8 cellular contexts compared by ENCODE assay signal in the genomic region with DNA sequence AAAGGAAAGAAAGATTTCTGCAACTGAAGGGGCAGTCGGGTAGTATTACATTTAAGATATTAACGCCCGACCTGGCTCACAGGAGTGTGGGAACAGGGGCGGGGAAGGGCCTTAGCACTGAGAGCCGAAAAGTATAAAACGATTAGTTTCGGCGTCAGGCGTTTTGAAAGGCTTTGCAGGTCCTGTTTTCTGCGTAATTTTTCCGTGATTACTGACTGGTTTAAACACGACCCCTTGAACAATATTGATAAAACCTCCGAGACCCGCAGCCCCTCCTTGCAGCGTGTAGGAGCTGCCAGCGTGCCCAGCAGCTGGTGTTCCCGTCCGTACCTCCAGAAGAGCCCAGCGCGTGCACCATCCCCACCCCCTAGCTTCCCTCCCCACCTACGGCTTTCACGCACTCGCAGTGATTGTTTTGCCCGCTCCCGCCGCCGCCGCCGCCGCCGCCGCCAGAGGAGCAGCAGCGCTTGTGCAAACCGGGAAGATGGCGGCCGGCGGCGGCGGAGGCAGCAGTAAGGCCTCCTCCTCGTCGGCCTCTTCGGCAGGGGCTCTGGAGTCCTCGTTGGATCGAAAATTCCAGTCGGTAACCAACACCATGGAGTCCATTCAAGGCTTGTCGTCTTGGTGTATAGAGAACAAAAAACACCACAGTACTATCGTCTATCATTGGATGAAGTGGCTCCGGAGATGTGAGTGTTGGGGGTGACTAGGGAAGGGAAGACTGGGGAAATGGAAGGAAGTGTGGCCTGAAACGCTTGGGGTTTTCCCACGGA. TPM values are rescaled to one million over a fixed set of nuclear protein-coding genes. Genes with fewer than 3 reads are reported as not detected.
A peak's percentile ranks its signal among the peaks of the same experiment; 100 is the strongest.
DNase-seq lines count a peak whose midpoint lies in the region; ATAC-seq, FAIRE-seq and TF ChIP-seq lines count a peak whose summit lies in the region.

No MANE protein-coding gene starts in this region.

- H3K79me2 ChIP-seq in DND-41 (ENCODE audit: insufficient read depth, low read length): peaks cover 55% of the 10 kb centered on the region
- peaks cover 47% of the 10 kb centered on the region for H3K79me2 ChIP-seq in astrocyte (ENCODE audit: insufficient read depth, low read length)

- no peaks in the 10 kb centered on the region for H3K9me3 Mint-ChIP-seq in astrocyte (ENCODE audit: unreplicated experiment)

- peak; percentile 83 for DNase-seq in DND-41
- DNase-seq in NCI-H1930 (lab: John Stamatoyannopoulos, UW): peak; percentile 79 to 83
- peak; percentile 75 for DNase-seq in T-helper 9 cell
- DNase-seq in astrocyte (ENCODE audit: low read depth): peak; percentile 51
- DNase-seq in hippocampal formation (lab: John Stamatoyannopoulos, UW): peak; percentile 68 to 74
- no peak for DNase-seq in retinal pigment epithelial cell (ENCODE audit: low read depth)

- H3K9ac ChIP-seq in DND-41 (ENCODE audit: low read depth, low read length) (peak overlapping the region; percentile 87), astrocyte (ENCODE audit: low read length) (peak overlapping the region; percentile 96)

- peak overlapping the region; percentile 76 for H3K27ac Mint-ChIP-seq in astrocyte (ENCODE audit: unreplicated experiment)

- H3K9me3 ChIP-seq in DND-41 (ENCODE audit: insufficient read depth, low read length, severe bottlenecking) (no peaks in the 10 kb centered on the region), astrocyte (ENCODE audit: insufficient read depth, low read depth, low read length) (no peaks in the 10 kb centered on the region)

- peak overlapping the region; percentile 70 for H3K4me2 ChIP-seq in DND-41 (ENCODE audit: insufficient read depth, low read length)
- H3K4me2 ChIP-seq in astrocyte (ENCODE audit: low read length): peak overlapping the region; percentile 93

- FAIRE-seq in astrocyte (lab: Jason Lieb, UNC): no peak

- no peaks in the 10 kb centered on the region for H3K27me3 ChIP-seq in DND-41 (ENCODE audit: insufficient read depth, low read length, poor library complexity)
- no peaks in the 10 kb centered on the region for H3K27me3 ChIP-seq in astrocyte (ENCODE audit: insufficient read depth, low read length)

- TF ChIP-seq CTCF in DND-41 (IDR thresholded peaks at IDR 0.05; ENCODE audit: borderline replicate concordance, extremely low read depth, low read length, poor library complexity, severe bottlenecking) (no peak), astrocyte (IDR thresholded peaks at IDR 0.05; ENCODE audit: insufficient read depth, low read depth, low read length) (no peak), retinal pigment epithelial cell (conservative IDR thresholded peaks at IDR 0.05; ENCODE audit: low read depth, low read length) (no peak)

- ATAC-seq in DND-41 (ENCODE audit: insufficient read depth, low read depth) (peak; percentile 44), HG02678 (IDR thresholded peaks at IDR 0.05; ENCODE audit: unreplicated experiment) (peak; percentile 20), HG03175 (IDR thresholded peaks at IDR 0.05; ENCODE audit: unreplicated experiment) (no peak)

- H3K36me3 Mint-ChIP-seq in astrocyte (ENCODE audit: low read depth, unreplicated experiment): peaks cover 3% of the 10 kb centered on the region

- H3K4me1 Mint-ChIP-seq in astrocyte (ENCODE audit: low read depth, unreplicated experiment): peaks cover 4% of the 10 kb centered on the region

- peak overlapping the region; percentile 93 for H3K4me3 Mint-ChIP-seq in astrocyte (ENCODE audit: unreplicated experiment)

- H3K27ac ChIP-seq in DND-41 (ENCODE audit: low read length): peak overlapping the region; percentile 88
- peak overlapping the region; percentile 89 for H3K27ac ChIP-seq in astrocyte (ENCODE audit: low read depth, low read length)

- H3K36me3 ChIP-seq in DND-41 (ENCODE audit: insufficient read depth, low read length) (no peaks in the 10 kb centered on the region; the same call in 1 of the 2 replicates), astrocyte (ENCODE audit: insufficient read depth, low read length) (no peaks in the 10 kb centered on the region)

- H3K4me3 ChIP-seq in DND-41 (ENCODE audit: low read depth in 1 of 2, low read length in 2 of 2) (peak overlapping the region; percentile 53 to 65), astrocyte (ENCODE audit: insufficient read depth, low read depth, low read length) (peak overlapping the region; percentile 92), retinal pigment epithelial cell (ENCODE audit: low read length) (peak overlapping the region; percentile 97)

- H3K4me1 ChIP-seq in DND-41 (ENCODE audit: insufficient read depth, low read length) (peaks cover 39% of the 10 kb centered on the region), astrocyte (ENCODE audit: insufficient read depth, low read length) (no peaks in the 10 kb centered on the region)

- no peaks in the 10 kb centered on the region for H3K27me3 Mint-ChIP-seq in astrocyte (ENCODE audit: low read depth, unreplicated experiment)

- H2AFZ ChIP-seq in DND-41 (ENCODE audit: low read depth, low read length) (peak overlapping the region; percentile 82), astrocyte (ENCODE audit: low read depth, low read length) (peak overlapping the region; percentile 75)

- H4K20me1 ChIP-seq in DND-41 (ENCODE audit: insufficient read depth, low read length) (no peaks in the 10 kb centered on the region; the same call in 1 of the 2 replicates), astrocyte (ENCODE audit: insufficient read depth, low read length) (peaks cover 16% of the 10 kb centered on the region)

RNA-seq across cellular contexts. Expression of a gene that starts 0.5 kb away (rescaled TPM):
- 25.2 and 26.0 TPM in 2 replicates for total RNA-seq in astrocyte

RNA-seq across cellular contexts. Expression of a gene that starts 43.1 kb away (rescaled TPM):
- 47.1 and 52.9 TPM in 2 replicates for total RNA-seq in astrocyte
